ENCODE assay signal across 21 cellular contexts in genomic region chr13:65921933-65922332, GRCh38.
A peak's percentile ranks its signal among the peaks of the same experiment; 100 is the strongest.
DNase-seq lines count a peak whose midpoint lies in the region; ATAC-seq and TF ChIP-seq lines count a peak whose summit lies in the region.
"Had no signal": no experiment of that assay in that cellular context is flagged by ENCODE, and none has a peak within 500 bp of the region (broad histone marks: within the 10 kb centered on the region; RNA-seq: fewer than 3 reads in every experiment).

No MANE protein-coding gene starts in this region.

- no peak overlapping the region for H3K9ac ChIP-seq in adipocyte (ENCODE audit: low read length)
- H3K9ac ChIP-seq: KMS-11 had no signal

- H3K4me1 ChIP-seq in adipocyte (ENCODE audit: control insufficient read depth, insufficient read depth, low read length), result peaks cover 3% of the 10 kb centered on the region
- H3K4me1 ChIP-seq: BE2C, HAP-1 had no signal

- no peak overlapping the region for H3K4me3 ChIP-seq in adipocyte (ENCODE audit: low read length)
- H3K4me3 ChIP-seq: GM12878, GM23338, HAP-1 had no signal

- no peaks in the 10 kb centered on the region for H3K27me3 Mint-ChIP-seq in osteocyte (ENCODE audit: unreplicated experiment)
- H3K27me3 Mint-ChIP-seq in activated T-cell treated with anti-CD3 and anti-CD28 coated beads, Interleukin-2, amount 50 U/mL, for 4 hours (ENCODE audit: low read depth), result no peaks in the 10 kb centered on the region

- H3K4me1 Mint-ChIP-seq in osteocyte (ENCODE audit: unreplicated experiment), result peaks cover 42% of the 10 kb centered on the region
- no peaks in the 10 kb centered on the region for H3K4me1 Mint-ChIP-seq in activated T-cell treated with anti-CD3 and anti-CD28 coated beads, Interleukin-2, amount 50 U/mL, for 4 hours (ENCODE audit: low read depth)

- peaks cover 18% of the 10 kb centered on the region for H3K9me3 Mint-ChIP-seq in osteocyte (ENCODE audit: unreplicated experiment)
- peaks cover 9% of the 10 kb centered on the region for H3K9me3 Mint-ChIP-seq in activated T-cell treated with anti-CD3 and anti-CD28 coated beads, Interleukin-2, amount 50 U/mL, for 4 hours
- H3K9me3 Mint-ChIP-seq: GM23338 had no signal

- peak overlapping the region; percentile 31 for H3K4me3 Mint-ChIP-seq in osteocyte (ENCODE audit: unreplicated experiment)
- H3K4me3 Mint-ChIP-seq in activated T-cell treated with anti-CD3 and anti-CD28 coated beads, Interleukin-2, amount 50 U/mL, for 4 hours, result no peak overlapping the region
- H3K4me3 Mint-ChIP-seq: GM23338 had no signal

- H3K9me3 ChIP-seq in adipocyte (ENCODE audit: control insufficient read depth, low read length), result no peaks in the 10 kb centered on the region
- H3K9me3 ChIP-seq: BE2C, HAP-1 had no signal

- H3K27me3 ChIP-seq in adipocyte (replicated peaks; ENCODE audit: control insufficient read depth, insufficient read depth, low read length), result no peaks in the 10 kb centered on the region
- H3K27me3 ChIP-seq: BE2C had no signal

- H3K36me3 Mint-ChIP-seq in osteocyte (ENCODE audit: unreplicated experiment), result peaks cover 6% of the 10 kb centered on the region
- no peaks in the 10 kb centered on the region for H3K36me3 Mint-ChIP-seq in activated T-cell treated with anti-CD3 and anti-CD28 coated beads, Interleukin-2, amount 50 U/mL, for 4 hours (ENCODE audit: insufficient read depth)

- no peaks in the 10 kb centered on the region for H3K36me3 ChIP-seq in adipocyte (ENCODE audit: control insufficient read depth, insufficient read depth, low read length, severe bottlenecking)
- H3K36me3 ChIP-seq: BE2C, HAP-1 had no signal

- TF ChIP-seq CTCF in osteocyte (IDR thresholded peaks at IDR 0.05), result no peak

- no peak for ATAC-seq in activated T-cell treated with anti-CD3 and anti-CD28 coated beads, Interleukin-2, amount 50 U/mL, for 4 hours
- ATAC-seq in GM19023 (IDR thresholded peaks at IDR 0.05; ENCODE audit: unreplicated experiment), result no peak
- ATAC-seq: GM12878, GM23338 had no signal

- DNase-seq in EH (ENCODE audit: low read depth), result peak; percentile 33
- peak; percentile 37 for DNase-seq in adipocyte (ENCODE audit: low read depth)
- DNase-seq in fibroblast of gingiva (ENCODE audit: low read depth), result peak; percentile 59
- no peak for DNase-seq in osteocyte (ENCODE audit: extremely low spot score, unreplicated experiment)
- no peak for DNase-seq in activated T-cell treated with anti-CD3 and anti-CD28 coated beads, Interleukin-2, amount 50 U/mL, for 4 hours
- DNase-seq in activated CD4-positive, CD25-positive, alpha-beta regulatory T cell treated with anti-CD3 and anti-CD28 coated beads, Interleukin-2, amount 50 U/mL, for 72 hours, result no peak
- no peak for DNase-seq in NCI-H1436 treated with DMSO at 0.1 percent for 48 hours (lab: John Stamatoyannopoulos, UW)
- DNase-seq: BE2C, DMS79 treated with DMSO at 0.1 percent for 48 hours, IMR-90, MV-4-11, NCI-H1105 treated with DMSO at 0.1 percent for 48 hours, NCI-H1694, NCI-H446, NCI-H526, SHP77 had no signal

- H3K27ac Mint-ChIP-seq in osteocyte (ENCODE audit: unreplicated experiment), result peak overlapping the region; percentile 86
- H3K27ac Mint-ChIP-seq: GM23338 had no signal

Comparison
In these comparisons a context has a peak if more than half of its experiments do, and no peak if none do; other contexts are left out.
1. DNase-seq: peak in EH (single experiment), adipocyte (single experiment) and fibroblast of gingiva (single experiment); none in osteocyte (single experiment), activated T-cell treated with anti-CD3 and anti-CD28 coated beads, Interleukin-2, amount 50 U/mL, for 4 hours (single experiment), activated CD4-positive, CD25-positive, alpha-beta regulatory T cell treated with anti-CD3 and anti-CD28 coated beads, Interleukin-2, amount 50 U/mL, for 72 hours (single experiment) and NCI-H1436 treated with DMSO at 0.1 percent for 48 hours (single experiment).